Comparison of ENCODE assay signal across 10 cellular contexts in genomic region chr3:134601539-134602439, GRCh38. TPM values are rescaled to one million over a fixed set of nuclear protein-coding genes. Genes with fewer than 3 reads are reported as not detected.
DNase-seq lines count a peak whose midpoint lies in the region; FAIRE-seq and TF ChIP-seq lines count a peak whose summit lies in the region.
"Had no signal": no experiment of that assay in that cellular context is flagged by ENCODE, and none has a peak within 500 bp of the region (broad histone marks: within the 10 kb centered on the region; RNA-seq: fewer than 3 reads in every experiment).

No MANE protein-coding gene starts in this region.

- CTCF ChIA-PET in activated CD4-positive, alpha-beta memory T cell treated with anti-CD3 and anti-CD28 coated beads, Interleukin-2, amount 10 ng/mL, durations not matched to agents 7 days and 5 days (lab: Charles Lee), result interaction anchor here (0.6 to 2.2 kb wide), 6 partner anchors 11 to 998 kb away, joined by 3 to 9 read pairs (median 4); partner anchors contain the start of gene EPHB1

- FAIRE-seq in GM12891 (lab: Jason Lieb, UNC), result no peak
- FAIRE-seq: A549 had no signal

- no peak overlapping the region for H3K27ac Mint-ChIP-seq in type B pancreatic cell
- no peak overlapping the region for H3K27ac Mint-ChIP-seq in activated CD4-positive, alpha-beta memory T cell treated with anti-CD3 and anti-CD28 coated beads, Interleukin-2, amount 10 ng/mL, durations not matched to agents 7 days and 5 days

- H3K9me3 ChIP-seq in WERI-Rb-1 (ENCODE audit: severe bottlenecking) (no peaks in the 10 kb centered on the region), hepatocyte (ENCODE audit: low read depth) (no peaks in the 10 kb centered on the region)
- H3K9me3 ChIP-seq: A549, HAP-1 had no signal

- no peaks in the 10 kb centered on the region for H3K36me3 ChIP-seq in WERI-Rb-1
- no peaks in the 10 kb centered on the region for H3K36me3 ChIP-seq in hepatocyte (replicated peaks; ENCODE audit: insufficient read depth, low read depth)
- H3K36me3 ChIP-seq: HAP-1 had no signal

- no peaks in the 10 kb centered on the region for H3K9me3 Mint-ChIP-seq in type B pancreatic cell
- no peaks in the 10 kb centered on the region for H3K9me3 Mint-ChIP-seq in activated CD4-positive, alpha-beta memory T cell treated with anti-CD3 and anti-CD28 coated beads, Interleukin-2, amount 10 ng/mL, durations not matched to agents 7 days and 5 days

- H3K27ac ChIP-seq in WERI-Rb-1, result no peak overlapping the region
- no peak overlapping the region for H3K27ac ChIP-seq in hepatocyte
- H3K27ac ChIP-seq: A549 had no signal

- POLR2A ChIA-PET in activated CD4-positive, alpha-beta memory T cell treated with anti-CD3 and anti-CD28 coated beads, Interleukin-2, amount 10 ng/mL, durations not matched to agents 7 days and 5 days (lab: Charles Lee), result no interaction called here

- H3K27me3 ChIP-seq in WERI-Rb-1 (ENCODE audit: insufficient read depth, low read depth, severe bottlenecking) (no peaks in the 10 kb centered on the region), hepatocyte (peaks cover 8% of the 10 kb centered on the region)

- H3K27me3 Mint-ChIP-seq in type B pancreatic cell, result peaks cover 21% of the 10 kb centered on the region
- peaks cover 4% of the 10 kb centered on the region for H3K27me3 Mint-ChIP-seq in activated CD4-positive, alpha-beta memory T cell treated with anti-CD3 and anti-CD28 coated beads, Interleukin-2, amount 10 ng/mL, durations not matched to agents 7 days and 5 days

- H3K9me2 ChIP-seq in hepatocyte (replicated peaks; ENCODE audit: insufficient read depth), result no peaks in the 10 kb centered on the region

- peaks cover 9% of the 10 kb centered on the region for H3K4me1 ChIP-seq in hepatocyte (ENCODE audit: insufficient read depth)
- H3K4me1 ChIP-seq: A549, HAP-1 had no signal

- H2AFZ ChIP-seq in hepatocyte, result no peak overlapping the region

- TF ChIP-seq CTCF in WERI-Rb-1 (IDR thresholded peaks at IDR 0.05; ENCODE audit: low read depth, low read length), result peak; percentile 34; the same call in 1 of the 2 replicates
- TF ChIP-seq CTCF in hepatocyte (IDR thresholded peaks at IDR 0.05; ENCODE audit: poor library complexity), result no peak
- TF ChIP-seq CTCF in type B pancreatic cell (conservative IDR thresholded peaks at IDR 0.05), result no peak

- H3K4me1 Mint-ChIP-seq in type B pancreatic cell (ENCODE audit: unreplicated experiment), result peaks cover 20% of the 10 kb centered on the region
- peaks cover 10% of the 10 kb centered on the region for H3K4me1 Mint-ChIP-seq in activated CD4-positive, alpha-beta memory T cell treated with anti-CD3 and anti-CD28 coated beads, Interleukin-2, amount 10 ng/mL, durations not matched to agents 7 days and 5 days

- 48% methylated on average over 16 of the region's 19 CpGs for WGBS in hepatocyte (ENCODE audit: low lambda C conversion rate, missing lambda C conversion rate)

- H3K4me2 ChIP-seq in hepatocyte, result peak overlapping the region; percentile 74

- peak overlapping the region; percentile 51 for H3K4me3 Mint-ChIP-seq in type B pancreatic cell
- no peak overlapping the region for H3K4me3 Mint-ChIP-seq in activated CD4-positive, alpha-beta memory T cell treated with anti-CD3 and anti-CD28 coated beads, Interleukin-2, amount 10 ng/mL, durations not matched to agents 7 days and 5 days

- H3K79me2 ChIP-seq in hepatocyte, result no peaks in the 10 kb centered on the region

- no peaks in the 10 kb centered on the region for H3K36me3 Mint-ChIP-seq in type B pancreatic cell
- no peaks in the 10 kb centered on the region for H3K36me3 Mint-ChIP-seq in activated CD4-positive, alpha-beta memory T cell treated with anti-CD3 and anti-CD28 coated beads, Interleukin-2, amount 10 ng/mL, durations not matched to agents 7 days and 5 days (ENCODE audit: low read depth)

- H3K4me3 ChIP-seq in WERI-Rb-1 (ENCODE audit: low read depth, low read length) (no peak overlapping the region), hepatocyte (no peak overlapping the region)
- H3K4me3 ChIP-seq: A549, HAP-1 had no signal

- TF ChIP-seq POLR2A in GM12891 (IDR thresholded peaks at IDR 0.05; ENCODE audit: low read depth, low read length), result no peak

- no peaks in the 10 kb centered on the region for H4K20me1 ChIP-seq in hepatocyte (ENCODE audit: insufficient read depth, poor library complexity, severe bottlenecking)

- DNase-seq in NCI-H82 (lab: John Stamatoyannopoulos, UW) (peak; percentile 42), NCI-H82 treated with DMSO at 0.1 percent for 48 hours (lab: John Stamatoyannopoulos, UW; ENCODE audit: unreplicated experiment) (no peak), WERI-Rb-1 (peak; percentile 83), hepatocyte (ENCODE audit: low spot score) (peak; percentile 90), type B pancreatic cell (ENCODE audit: extremely low spot score, unreplicated experiment) (peak; percentile 83), GM19238 (ENCODE audit: insufficient read length, low spot score) (no peak), GM12891 (ENCODE audit: insufficient read length, low spot score) (no peak)
- no peak for DNase-seq in activated CD4-positive, alpha-beta memory T cell treated with anti-CD3 and anti-CD28 coated beads, Interleukin-2, amount 10 ng/mL, durations not matched to agents 7 days and 5 days

TF ChIP-seq in GM12891, 5 proteins besides CTCF, POLR2A, EP300 and RAD21:
- TF ChIP-seq PAX5 (IDR thresholded peaks at IDR 0.05; ENCODE audit: insufficient read depth, low read length, severe bottlenecking) (no peak), TAF1 (IDR thresholded peaks at IDR 0.05; ENCODE audit: low read depth, low read length) (no peak), POU2F2 (IDR thresholded peaks at IDR 0.05; ENCODE audit: low read depth, low read length) (no peak), SPI1 (IDR thresholded peaks at IDR 0.05; ENCODE audit: low read depth, low read length) (no peak), POLR2AphosphoS5 (IDR thresholded peaks at IDR 0.05; ENCODE audit: low read depth, low read length) (no peak)

RNA-seq across cellular contexts. Expression of gene KY, which starts 49.0 kb away (rescaled TPM):
- total RNA-seq in hepatocyte, result 0.76 and 1.6 TPM in 2 replicates
- polyA plus RNA-seq in hepatocyte, result 0.21 and 0.53 TPM in 2 replicates
- 0.43 and 0.58 TPM in 2 replicates for total RNA-seq in type B pancreatic cell (ENCODE audit: low replicate concordance)
- total RNA-seq in activated CD4-positive, alpha-beta memory T cell treated with anti-CD3 and anti-CD28 coated beads, Interleukin-2, amount 10 ng/mL, durations not matched to agents 7 days and 5 days, result not detected
- not detected for polyA plus RNA-seq in GM12891 (2012; ENCODE audit: low read depth, missing spikeins)

Comparison
In these comparisons a context has a peak if more than half of its experiments do, and no peak if none do; other contexts are left out.
1. DNase-seq: peak in NCI-H82 (single experiment), WERI-Rb-1 (single experiment), hepatocyte (single experiment) and type B pancreatic cell (single experiment); none in NCI-H82 treated with DMSO at 0.1 percent for 48 hours (single experiment), activated CD4-positive, alpha-beta memory T cell treated with anti-CD3 and anti-CD28 coated beads, Interleukin-2, amount 10 ng/mL, durations not matched to agents 7 days and 5 days (single experiment), GM19238 (single experiment) and GM12891 (single experiment).